1 cellular context compared by ENCODE assay signal in the genomic region with DNA sequence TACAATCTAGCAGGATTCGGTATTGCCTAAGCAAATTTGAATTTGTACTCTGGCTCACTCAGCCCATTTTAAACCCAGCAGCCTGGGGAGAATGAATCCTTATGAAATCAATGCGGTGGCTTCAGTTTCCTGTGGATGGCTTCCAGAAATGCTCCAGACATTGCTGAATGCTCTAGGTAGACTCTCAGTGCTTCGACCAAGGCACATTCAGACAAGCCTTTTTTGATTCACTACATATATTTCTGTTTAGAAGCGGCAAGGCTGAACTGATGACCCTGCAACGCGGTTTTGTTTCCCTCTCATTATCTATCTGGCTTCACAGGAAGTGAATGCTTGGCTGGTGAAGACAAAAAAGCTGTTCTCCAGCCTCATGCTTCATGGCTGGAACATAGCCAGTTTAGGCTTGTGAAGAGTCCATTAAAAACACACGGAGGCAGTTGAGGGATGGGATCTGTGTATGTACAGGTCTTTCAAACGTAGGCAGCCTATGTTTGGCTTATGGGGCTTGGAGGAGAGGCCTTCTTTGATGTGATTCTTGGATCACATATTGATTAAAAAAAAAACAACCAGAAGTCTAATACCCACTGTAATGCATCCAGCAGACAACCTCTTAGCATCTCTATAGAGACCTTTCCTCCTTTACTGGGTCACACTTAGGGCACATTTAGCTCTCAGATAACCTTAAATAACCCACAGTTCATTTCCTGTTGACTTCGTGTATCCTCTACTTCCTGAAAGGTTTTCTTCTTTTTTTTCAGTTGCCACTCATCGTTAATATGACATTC.
A peak's percentile ranks its signal among the peaks of the same experiment; 100 is the strongest.
TF ChIP-seq lines count a peak whose summit lies in the region.

No MANE protein-coding gene starts in this region.

TF ChIP-seq in K562, 482 proteins besides CTCF, POLR2A, EP300 and RAD21 (continued from another document and continues in another):
- TF ChIP-seq, protein P1, sequence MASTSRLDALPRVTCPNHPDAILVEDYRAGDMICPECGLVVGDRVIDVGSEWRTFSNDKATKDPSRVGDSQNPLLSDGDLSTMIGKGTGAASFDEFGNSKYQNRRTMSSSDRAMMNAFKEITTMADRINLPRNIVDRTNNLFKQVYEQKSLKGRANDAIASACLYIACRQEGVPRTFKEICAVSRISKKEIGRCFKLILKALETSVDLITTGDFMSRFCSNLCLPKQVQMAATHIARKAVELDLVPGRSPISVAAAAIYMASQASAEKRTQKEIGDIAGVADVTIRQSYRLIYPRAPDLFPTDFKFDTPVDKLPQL (IDR thresholded peaks at IDR 0.05; ENCODE audit: extremely low read depth, insufficient read length) = no peak
- TF ChIP-seq EHMT2 (IDR thresholded peaks at IDR 0.05) (0 out of 2 replicates have a peak, but pooled peaks have one; percentile 13), ZKSCAN8 (CRISPR knock-in tag; IDR thresholded peaks at IDR 0.05) (0 out of 2 replicates have a peak, but pooled peaks have one; percentile 25), BCL6 (CRISPR knock-in tag; IDR thresholded peaks at IDR 0.05) (no peak), RBM25 (IDR thresholded peaks at IDR 0.05; ENCODE audit: low read depth, low read length, severe bottlenecking) (no peak), NR2C2 (CRISPR knock-in tag; IDR thresholded peaks at IDR 0.05) (no peak), NR2C2 (tag; IDR thresholded peaks at IDR 0.05) (peak; percentile 84), CHD2 (IDR thresholded peaks at IDR 0.05; ENCODE audit: low read depth, low read length) (no peak), SMARCC2 (IDR thresholded peaks at IDR 0.05; ENCODE audit: low read depth) (no peak), MLX (CRISPR knock-in tag; conservative IDR thresholded peaks at IDR 0.05) (no peak), MCM2 (IDR thresholded peaks at IDR 0.05; ENCODE audit: low read depth) (no peak), ZC3H4 (CRISPR knock-in tag; IDR thresholded peaks at IDR 0.05; ENCODE audit: borderline replicate concordance) (no peak), ELF2 (CRISPR knock-in tag; IDR thresholded peaks at IDR 0.05) (no peak), CBFA2T3 (IDR thresholded peaks at IDR 0.05) (0 out of 2 replicates have a peak, but pooled peaks have one; percentile 2), TAF1 (IDR thresholded peaks at IDR 0.05; ENCODE audit: control insufficient read depth, extremely low read depth, insufficient read depth, low read length, severe bottlenecking) (no peak), MEF2D (tag; conservative IDR thresholded peaks at IDR 0.05; ENCODE audit: low read depth) (no peak), ZNF699 (CRISPR knock-in tag; IDR thresholded peaks at IDR 0.05; ENCODE audit: insufficient replicate concordance) (no peak)
- TF ChIP-seq, protein P2, sequence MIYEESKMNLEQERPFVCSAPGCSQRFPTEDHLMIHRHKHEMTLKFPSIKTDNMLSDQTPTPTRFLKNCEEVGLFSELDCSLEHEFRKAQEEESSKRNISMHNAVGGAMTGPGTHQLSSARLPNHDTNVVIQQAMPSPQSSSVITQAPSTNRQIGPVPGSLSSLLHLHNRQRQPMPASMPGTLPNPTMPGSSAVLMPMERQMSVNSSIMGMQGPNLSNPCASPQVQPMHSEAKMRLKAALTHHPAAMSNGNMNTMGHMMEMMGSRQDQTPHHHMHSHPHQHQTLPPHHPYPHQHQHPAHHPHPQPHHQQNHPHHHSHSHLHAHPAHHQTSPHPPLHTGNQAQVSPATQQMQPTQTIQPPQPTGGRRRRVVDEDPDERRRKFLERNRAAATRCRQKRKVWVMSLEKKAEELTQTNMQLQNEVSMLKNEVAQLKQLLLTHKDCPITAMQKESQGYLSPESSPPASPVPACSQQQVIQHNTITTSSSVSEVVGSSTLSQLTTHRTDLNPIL (CRISPR knock-in tag; IDR thresholded peaks at IDR 0.05) = no peak
- TF ChIP-seq, protein P3, sequence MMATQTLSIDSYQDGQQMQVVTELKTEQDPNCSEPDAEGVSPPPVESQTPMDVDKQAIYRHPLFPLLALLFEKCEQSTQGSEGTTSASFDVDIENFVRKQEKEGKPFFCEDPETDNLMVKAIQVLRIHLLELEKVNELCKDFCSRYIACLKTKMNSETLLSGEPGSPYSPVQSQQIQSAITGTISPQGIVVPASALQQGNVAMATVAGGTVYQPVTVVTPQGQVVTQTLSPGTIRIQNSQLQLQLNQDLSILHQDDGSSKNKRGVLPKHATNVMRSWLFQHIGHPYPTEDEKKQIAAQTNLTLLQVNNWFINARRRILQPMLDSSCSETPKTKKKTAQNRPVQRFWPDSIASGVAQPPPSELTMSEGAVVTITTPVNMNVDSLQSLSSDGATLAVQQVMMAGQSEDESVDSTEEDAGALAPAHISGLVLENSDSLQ (IDR thresholded peaks at IDR 0.05) = peak; percentile 37; the same call in 1 of the 2 replicates
- TF ChIP-seq, protein P4, sequence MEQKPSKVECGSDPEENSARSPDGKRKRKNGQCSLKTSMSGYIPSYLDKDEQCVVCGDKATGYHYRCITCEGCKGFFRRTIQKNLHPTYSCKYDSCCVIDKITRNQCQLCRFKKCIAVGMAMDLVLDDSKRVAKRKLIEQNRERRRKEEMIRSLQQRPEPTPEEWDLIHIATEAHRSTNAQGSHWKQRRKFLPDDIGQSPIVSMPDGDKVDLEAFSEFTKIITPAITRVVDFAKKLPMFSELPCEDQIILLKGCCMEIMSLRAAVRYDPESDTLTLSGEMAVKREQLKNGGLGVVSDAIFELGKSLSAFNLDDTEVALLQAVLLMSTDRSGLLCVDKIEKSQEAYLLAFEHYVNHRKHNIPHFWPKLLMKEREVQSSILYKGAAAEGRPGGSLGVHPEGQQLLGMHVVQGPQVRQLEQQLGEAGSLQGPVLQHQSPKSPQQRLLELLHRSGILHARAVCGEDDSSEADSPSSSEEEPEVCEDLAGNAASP (IDR thresholded peaks at IDR 0.05) = peak; percentile 68
- TF ChIP-seq, protein P5, sequence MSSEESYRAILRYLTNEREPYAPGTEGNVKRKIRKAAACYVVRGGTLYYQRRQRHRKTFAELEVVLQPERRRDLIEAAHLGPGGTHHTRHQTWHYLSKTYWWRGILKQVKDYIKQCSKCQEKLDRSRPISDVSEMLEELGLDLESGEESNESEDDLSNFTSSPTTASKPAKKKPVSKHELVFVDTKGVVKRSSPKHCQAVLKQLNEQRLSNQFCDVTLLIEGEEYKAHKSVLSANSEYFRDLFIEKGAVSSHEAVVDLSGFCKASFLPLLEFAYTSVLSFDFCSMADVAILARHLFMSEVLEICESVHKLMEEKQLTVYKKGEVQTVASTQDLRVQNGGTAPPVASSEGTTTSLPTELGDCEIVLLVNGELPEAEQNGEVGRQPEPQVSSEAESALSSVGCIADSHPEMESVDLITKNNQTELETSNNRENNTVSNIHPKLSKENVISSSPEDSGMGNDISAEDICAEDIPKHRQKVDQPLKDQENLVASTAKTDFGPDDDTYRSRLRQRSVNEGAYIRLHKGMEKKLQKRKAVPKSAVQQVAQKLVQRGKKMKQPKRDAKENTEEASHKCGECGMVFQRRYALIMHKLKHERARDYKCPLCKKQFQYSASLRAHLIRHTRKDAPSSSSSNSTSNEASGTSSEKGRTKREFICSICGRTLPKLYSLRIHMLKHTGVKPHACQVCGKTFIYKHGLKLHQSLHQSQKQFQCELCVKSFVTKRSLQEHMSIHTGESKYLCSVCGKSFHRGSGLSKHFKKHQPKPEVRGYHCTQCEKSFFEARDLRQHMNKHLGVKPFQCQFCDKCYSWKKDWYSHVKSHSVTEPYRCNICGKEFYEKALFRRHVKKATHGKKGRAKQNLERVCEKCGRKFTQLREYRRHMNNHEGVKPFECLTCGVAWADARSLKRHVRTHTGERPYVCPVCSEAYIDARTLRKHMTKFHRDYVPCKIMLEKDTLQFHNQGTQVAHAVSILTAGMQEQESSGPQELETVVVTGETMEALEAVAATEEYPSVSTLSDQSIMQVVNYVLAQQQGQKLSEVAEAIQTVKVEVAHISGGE (CRISPR knock-in tag; IDR thresholded peaks at IDR 0.05) = 0 out of 6 replicates have a peak, but pooled peaks of 1 of the 3 experiments have one; percentile 47
- TF ChIP-seq, protein P6, sequence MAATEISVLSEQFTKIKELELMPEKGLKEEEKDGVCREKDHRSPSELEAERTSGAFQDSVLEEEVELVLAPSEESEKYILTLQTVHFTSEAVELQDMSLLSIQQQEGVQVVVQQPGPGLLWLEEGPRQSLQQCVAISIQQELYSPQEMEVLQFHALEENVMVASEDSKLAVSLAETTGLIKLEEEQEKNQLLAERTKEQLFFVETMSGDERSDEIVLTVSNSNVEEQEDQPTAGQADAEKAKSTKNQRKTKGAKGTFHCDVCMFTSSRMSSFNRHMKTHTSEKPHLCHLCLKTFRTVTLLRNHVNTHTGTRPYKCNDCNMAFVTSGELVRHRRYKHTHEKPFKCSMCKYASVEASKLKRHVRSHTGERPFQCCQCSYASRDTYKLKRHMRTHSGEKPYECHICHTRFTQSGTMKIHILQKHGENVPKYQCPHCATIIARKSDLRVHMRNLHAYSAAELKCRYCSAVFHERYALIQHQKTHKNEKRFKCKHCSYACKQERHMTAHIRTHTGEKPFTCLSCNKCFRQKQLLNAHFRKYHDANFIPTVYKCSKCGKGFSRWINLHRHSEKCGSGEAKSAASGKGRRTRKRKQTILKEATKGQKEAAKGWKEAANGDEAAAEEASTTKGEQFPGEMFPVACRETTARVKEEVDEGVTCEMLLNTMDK (IDR thresholded peaks at IDR 0.05; ENCODE audit: borderline replicate concordance, insufficient read depth, low read depth, low read length, poor library complexity, severe bottlenecking) = no peak
- TF ChIP-seq, protein P7, sequence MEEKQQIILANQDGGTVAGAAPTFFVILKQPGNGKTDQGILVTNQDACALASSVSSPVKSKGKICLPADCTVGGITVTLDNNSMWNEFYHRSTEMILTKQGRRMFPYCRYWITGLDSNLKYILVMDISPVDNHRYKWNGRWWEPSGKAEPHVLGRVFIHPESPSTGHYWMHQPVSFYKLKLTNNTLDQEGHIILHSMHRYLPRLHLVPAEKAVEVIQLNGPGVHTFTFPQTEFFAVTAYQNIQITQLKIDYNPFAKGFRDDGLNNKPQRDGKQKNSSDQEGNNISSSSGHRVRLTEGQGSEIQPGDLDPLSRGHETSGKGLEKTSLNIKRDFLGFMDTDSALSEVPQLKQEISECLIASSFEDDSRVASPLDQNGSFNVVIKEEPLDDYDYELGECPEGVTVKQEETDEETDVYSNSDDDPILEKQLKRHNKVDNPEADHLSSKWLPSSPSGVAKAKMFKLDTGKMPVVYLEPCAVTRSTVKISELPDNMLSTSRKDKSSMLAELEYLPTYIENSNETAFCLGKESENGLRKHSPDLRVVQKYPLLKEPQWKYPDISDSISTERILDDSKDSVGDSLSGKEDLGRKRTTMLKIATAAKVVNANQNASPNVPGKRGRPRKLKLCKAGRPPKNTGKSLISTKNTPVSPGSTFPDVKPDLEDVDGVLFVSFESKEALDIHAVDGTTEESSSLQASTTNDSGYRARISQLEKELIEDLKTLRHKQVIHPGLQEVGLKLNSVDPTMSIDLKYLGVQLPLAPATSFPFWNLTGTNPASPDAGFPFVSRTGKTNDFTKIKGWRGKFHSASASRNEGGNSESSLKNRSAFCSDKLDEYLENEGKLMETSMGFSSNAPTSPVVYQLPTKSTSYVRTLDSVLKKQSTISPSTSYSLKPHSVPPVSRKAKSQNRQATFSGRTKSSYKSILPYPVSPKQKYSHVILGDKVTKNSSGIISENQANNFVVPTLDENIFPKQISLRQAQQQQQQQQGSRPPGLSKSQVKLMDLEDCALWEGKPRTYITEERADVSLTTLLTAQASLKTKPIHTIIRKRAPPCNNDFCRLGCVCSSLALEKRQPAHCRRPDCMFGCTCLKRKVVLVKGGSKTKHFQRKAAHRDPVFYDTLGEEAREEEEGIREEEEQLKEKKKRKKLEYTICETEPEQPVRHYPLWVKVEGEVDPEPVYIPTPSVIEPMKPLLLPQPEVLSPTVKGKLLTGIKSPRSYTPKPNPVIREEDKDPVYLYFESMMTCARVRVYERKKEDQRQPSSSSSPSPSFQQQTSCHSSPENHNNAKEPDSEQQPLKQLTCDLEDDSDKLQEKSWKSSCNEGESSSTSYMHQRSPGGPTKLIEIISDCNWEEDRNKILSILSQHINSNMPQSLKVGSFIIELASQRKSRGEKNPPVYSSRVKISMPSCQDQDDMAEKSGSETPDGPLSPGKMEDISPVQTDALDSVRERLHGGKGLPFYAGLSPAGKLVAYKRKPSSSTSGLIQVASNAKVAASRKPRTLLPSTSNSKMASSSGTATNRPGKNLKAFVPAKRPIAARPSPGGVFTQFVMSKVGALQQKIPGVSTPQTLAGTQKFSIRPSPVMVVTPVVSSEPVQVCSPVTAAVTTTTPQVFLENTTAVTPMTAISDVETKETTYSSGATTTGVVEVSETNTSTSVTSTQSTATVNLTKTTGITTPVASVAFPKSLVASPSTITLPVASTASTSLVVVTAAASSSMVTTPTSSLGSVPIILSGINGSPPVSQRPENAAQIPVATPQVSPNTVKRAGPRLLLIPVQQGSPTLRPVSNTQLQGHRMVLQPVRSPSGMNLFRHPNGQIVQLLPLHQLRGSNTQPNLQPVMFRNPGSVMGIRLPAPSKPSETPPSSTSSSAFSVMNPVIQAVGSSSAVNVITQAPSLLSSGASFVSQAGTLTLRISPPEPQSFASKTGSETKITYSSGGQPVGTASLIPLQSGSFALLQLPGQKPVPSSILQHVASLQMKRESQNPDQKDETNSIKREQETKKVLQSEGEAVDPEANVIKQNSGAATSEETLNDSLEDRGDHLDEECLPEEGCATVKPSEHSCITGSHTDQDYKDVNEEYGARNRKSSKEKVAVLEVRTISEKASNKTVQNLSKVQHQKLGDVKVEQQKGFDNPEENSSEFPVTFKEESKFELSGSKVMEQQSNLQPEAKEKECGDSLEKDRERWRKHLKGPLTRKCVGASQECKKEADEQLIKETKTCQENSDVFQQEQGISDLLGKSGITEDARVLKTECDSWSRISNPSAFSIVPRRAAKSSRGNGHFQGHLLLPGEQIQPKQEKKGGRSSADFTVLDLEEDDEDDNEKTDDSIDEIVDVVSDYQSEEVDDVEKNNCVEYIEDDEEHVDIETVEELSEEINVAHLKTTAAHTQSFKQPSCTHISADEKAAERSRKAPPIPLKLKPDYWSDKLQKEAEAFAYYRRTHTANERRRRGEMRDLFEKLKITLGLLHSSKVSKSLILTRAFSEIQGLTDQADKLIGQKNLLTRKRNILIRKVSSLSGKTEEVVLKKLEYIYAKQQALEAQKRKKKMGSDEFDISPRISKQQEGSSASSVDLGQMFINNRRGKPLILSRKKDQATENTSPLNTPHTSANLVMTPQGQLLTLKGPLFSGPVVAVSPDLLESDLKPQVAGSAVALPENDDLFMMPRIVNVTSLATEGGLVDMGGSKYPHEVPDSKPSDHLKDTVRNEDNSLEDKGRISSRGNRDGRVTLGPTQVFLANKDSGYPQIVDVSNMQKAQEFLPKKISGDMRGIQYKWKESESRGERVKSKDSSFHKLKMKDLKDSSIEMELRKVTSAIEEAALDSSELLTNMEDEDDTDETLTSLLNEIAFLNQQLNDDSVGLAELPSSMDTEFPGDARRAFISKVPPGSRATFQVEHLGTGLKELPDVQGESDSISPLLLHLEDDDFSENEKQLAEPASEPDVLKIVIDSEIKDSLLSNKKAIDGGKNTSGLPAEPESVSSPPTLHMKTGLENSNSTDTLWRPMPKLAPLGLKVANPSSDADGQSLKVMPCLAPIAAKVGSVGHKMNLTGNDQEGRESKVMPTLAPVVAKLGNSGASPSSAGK (IDR thresholded peaks at IDR 0.05) = peak; percentile 82
